ENCODE assay signal across 18 cellular contexts in genomic region chr1:62613325-62613727, GRCh38. TPM values are rescaled to one million over a fixed set of nuclear protein-coding genes. Genes with fewer than 3 reads are reported as not detected.
DNase-seq lines count a peak whose midpoint lies in the region; ATAC-seq lines count a peak whose summit lies in the region.
"Had no signal": no experiment of that assay in that cellular context is flagged by ENCODE, and none has a peak within 500 bp of the region (broad histone marks: within the 10 kb centered on the region; RNA-seq: fewer than 3 reads in every experiment).

No MANE protein-coding gene starts in this region.

- H3K4me1 Mint-ChIP-seq in stimulated activated memory B cell treated with anti-CD40 and anti-IgM and Interleukin-4, amounts not matched to agents 10 μg/mL and 1 μg/mL and 100 μg/mL, for 72 hours: peaks cover 18% of the 10 kb centered on the region
- no peaks in the 10 kb centered on the region for H3K4me1 Mint-ChIP-seq in activated T-cell treated with anti-CD3 and anti-CD28 coated beads, Interleukin-2, amount 50 U/mL, for 4 hours (ENCODE audit: low read depth)

- no peaks in the 10 kb centered on the region for H3K9me3 Mint-ChIP-seq in stimulated activated memory B cell treated with anti-CD40 and anti-IgM and Interleukin-4, amounts not matched to agents 10 μg/mL and 1 μg/mL and 100 μg/mL, for 72 hours
- no peaks in the 10 kb centered on the region for H3K9me3 Mint-ChIP-seq in activated T-cell treated with anti-CD3 and anti-CD28 coated beads, Interleukin-2, amount 50 U/mL, for 4 hours

- no peak overlapping the region for H3K27ac Mint-ChIP-seq in stimulated activated memory B cell treated with anti-CD40 and anti-IgM and Interleukin-4, amounts not matched to agents 10 μg/mL and 1 μg/mL and 100 μg/mL, for 72 hours
- H3K27ac Mint-ChIP-seq: progenitor cell of endocrine pancreas had no signal

- peak; percentile 91 for ATAC-seq in HG02623 (IDR thresholded peaks at IDR 0.05; ENCODE audit: unreplicated experiment)
- peak; percentile 97 for ATAC-seq in HG03432 (IDR thresholded peaks at IDR 0.05; ENCODE audit: unreplicated experiment)
- ATAC-seq in stimulated activated memory B cell treated with anti-CD40 and anti-IgM and Interleukin-4, amounts not matched to agents 10 μg/mL and 1 μg/mL and 100 μg/mL, for 72 hours: peak; percentile 81
- no peak for ATAC-seq in activated T-cell treated with anti-CD3 and anti-CD28 coated beads, Interleukin-2, amount 50 U/mL, for 4 hours

- H3K4me3 Mint-ChIP-seq in stimulated activated memory B cell treated with anti-CD40 and anti-IgM and Interleukin-4, amounts not matched to agents 10 μg/mL and 1 μg/mL and 100 μg/mL, for 72 hours: peak overlapping the region; percentile 54
- no peak overlapping the region for H3K4me3 Mint-ChIP-seq in activated T-cell treated with anti-CD3 and anti-CD28 coated beads, Interleukin-2, amount 50 U/mL, for 4 hours

- H3K36me3 Mint-ChIP-seq in stimulated activated memory B cell treated with anti-CD40 and anti-IgM and Interleukin-4, amounts not matched to agents 10 μg/mL and 1 μg/mL and 100 μg/mL, for 72 hours: peaks cover 13% of the 10 kb centered on the region
- peaks cover 18% of the 10 kb centered on the region for H3K36me3 Mint-ChIP-seq in activated T-cell treated with anti-CD3 and anti-CD28 coated beads, Interleukin-2, amount 50 U/mL, for 4 hours (ENCODE audit: insufficient read depth)

- H3K27me3 Mint-ChIP-seq in stimulated activated memory B cell treated with anti-CD40 and anti-IgM and Interleukin-4, amounts not matched to agents 10 μg/mL and 1 μg/mL and 100 μg/mL, for 72 hours: no peaks in the 10 kb centered on the region
- no peaks in the 10 kb centered on the region for H3K27me3 Mint-ChIP-seq in activated T-cell treated with anti-CD3 and anti-CD28 coated beads, Interleukin-2, amount 50 U/mL, for 4 hours (ENCODE audit: low read depth)
- H3K27me3 Mint-ChIP-seq: progenitor cell of endocrine pancreas had no signal

- DNase-seq in NOMO-1 treated with DMSO at 0.1 percent for 48 hours (lab: John Stamatoyannopoulos, UW; ENCODE audit: unreplicated experiment): peak; percentile 14
- no peak for DNase-seq in NOMO-1 treated with dmso at 0.1 percent for 144 hours (lab: John Stamatoyannopoulos, UW; ENCODE audit: unreplicated experiment)
- no peak for DNase-seq in stimulated activated naive CD4-positive, alpha-beta T cell treated with Interleukin-2 at 50 U/mL for 16 hours (lab: John Stamatoyannopoulos, UW)
- no peak for DNase-seq in activated T-cell treated with anti-CD3 and anti-CD28 coated beads, Interleukin-2, amount 50 U/mL, for 4 hours
- DNase-seq in NCI-H524 (lab: John Stamatoyannopoulos, UW): no peak
- DNase-seq: activated effector memory CD4-positive, alpha-beta T cell treated with Interleukin-2 at 50 U/mL for 16 hours; DMS79; foreskin fibroblast; H7; NCI-H1092; PC-9; upper lobe of left lung had no signal

RNA-seq across cellular contexts. Expression of gene ANGPTL3, which starts 16.0 kb away (rescaled TPM):
- total RNA-seq in activated T-cell treated with anti-CD3 and anti-CD28 coated beads, Interleukin-2, amount 50 U/mL, for 4 hours: not detected
- total RNA-seq: A172, H7, lower leg skin, PC-9, upper lobe of left lung had no signal

Comparison
In these comparisons a context has a peak if more than half of its experiments do, and no peak if none do; other contexts are left out.
1. ATAC-seq: peak in HG02623 (single experiment), HG03432 (single experiment) and stimulated activated memory B cell treated with anti-CD40 and anti-IgM and Interleukin-4, amounts not matched to agents 10 μg/mL and 1 μg/mL and 100 μg/mL, for 72 hours (single experiment); none in activated T-cell treated with anti-CD3 and anti-CD28 coated beads, Interleukin-2, amount 50 U/mL, for 4 hours (0 of 2).